In genomic region chr3:11168406-11168805, GRCh38 we compare ENCODE assay signal across 28 cellular contexts. TPM values are rescaled to one million over a fixed set of nuclear protein-coding genes. Genes with fewer than 3 reads are reported as not detected.
DNase-seq lines count a peak whose midpoint lies in the region; ATAC-seq and TF ChIP-seq lines count a peak whose summit lies in the region.
"Had no signal": no experiment of that assay in that cellular context is flagged by ENCODE, and none has a peak within 500 bp of the region (broad histone marks: within the 10 kb centered on the region; RNA-seq: fewer than 3 reads in every experiment).

No MANE protein-coding gene starts in this region.

- H3K79me1 ChIP-seq in mesenchymal stem cell (replicated peaks; ENCODE audit: low read length, poor library complexity, severe bottlenecking), result peaks cover 23% of the 10 kb centered on the region

- H3K9me3 ChIP-seq in SJSA1 (replicated peaks) (no peaks in the 10 kb centered on the region), mesenchymal stem cell (ENCODE audit: control insufficient read depth, low read length) (no peaks in the 10 kb centered on the region), spleen (no peaks in the 10 kb centered on the region)
- H3K9me3 ChIP-seq: A549 had no signal

- intact Hi-C loops in spleen (cut with DNase I; ENCODE audit: low total_unique reads), result no loop called here

- H3K27me3 ChIP-seq in SJSA1 (replicated peaks) (no peaks in the 10 kb centered on the region), mesenchymal stem cell (ENCODE audit: control insufficient read depth in 1 of 2, insufficient read depth in 1 of 2, low read length in 2 of 2) (no peaks in the 10 kb centered on the region), spleen (replicated peaks in 1 of 7) (peaks cover 0 to 4% (median 0%) of the 10 kb centered on the region in 7 donors)

- H3K4me3 ChIP-seq in SJSA1, result no peak overlapping the region
- H3K4me3 ChIP-seq in mesenchymal stem cell (ENCODE audit: insufficient read depth in 1 of 2, low read depth in 1 of 2, low read length in 2 of 2), result no peak overlapping the region
- H3K4me3 ChIP-seq in spleen, result no peak overlapping the region
- H3K4me3 ChIP-seq: A549, K562 had no signal

- H2BK5ac ChIP-seq in mesenchymal stem cell (ENCODE audit: low read depth, low read length, poor library complexity, severe bottlenecking), result no peak overlapping the region

- H3K4me1 Mint-ChIP-seq in HFFc6 (ENCODE audit: low read depth), result peaks cover 45% of the 10 kb centered on the region
- no peaks in the 10 kb centered on the region for H3K4me1 Mint-ChIP-seq in stimulated activated effector memory CD8-positive, alpha-beta T cell treated with anti-CD3 and anti-CD28 coated beads, Interleukin-12 subunit alpha, Interleukin-12 subunit beta, amount 100 ng/mL, for 72 hours
- H3K4me1 Mint-ChIP-seq: CD4-positive, alpha-beta memory T cell had no signal

- no peak overlapping the region for H2AK5ac ChIP-seq in mesenchymal stem cell (ENCODE audit: low read length, severe bottlenecking)

- ATAC-seq in GM21526 (IDR thresholded peaks at IDR 0.05; ENCODE audit: low FRiP score, unreplicated experiment), result no peak
- ATAC-seq in HG03196 (IDR thresholded peaks at IDR 0.05; ENCODE audit: unreplicated experiment), result no peak
- ATAC-seq in stimulated activated effector memory CD8-positive, alpha-beta T cell treated with anti-CD3 and anti-CD28 coated beads, Interleukin-12 subunit alpha, Interleukin-12 subunit beta, amount 100 ng/mL, for 72 hours, result no peak
- ATAC-seq: A549, HCT116, K562 had no signal

- no peak overlapping the region for H3K4me2 ChIP-seq in mesenchymal stem cell (ENCODE audit: low read length, poor library complexity, severe bottlenecking)
- H3K4me2 ChIP-seq: A549 had no signal

- H3K4me1 ChIP-seq in SJSA1 (replicated peaks) (peaks cover 47% of the 10 kb centered on the region), mesenchymal stem cell (ENCODE audit: control insufficient read depth, insufficient read depth, low read depth, low read length) (peaks cover 12% of the 10 kb centered on the region), spleen (no peaks in the 10 kb centered on the region)
- H3K4me1 ChIP-seq: A549 had no signal

- peak overlapping the region in 1 of 2 experiments; percentile 22 for H3K14ac ChIP-seq in mesenchymal stem cell (ENCODE audit: low read length in 2 of 2)

- H4K8ac ChIP-seq in mesenchymal stem cell (ENCODE audit: low read length), result no peak overlapping the region

- WGBS in mesenchymal stem cell, result 96% methylated on average over 13 of the region's 13 CpGs
- 91 to 95% (median 92%) methylated on average over 13 of the region's 13 CpGs for WGBS in spleen, 5 donors

- no peak overlapping the region for H2AFZ ChIP-seq in mesenchymal stem cell (ENCODE audit: low read depth, low read length)

- peak overlapping the region in 1 of 2 experiments; percentile 36 for H3K4ac ChIP-seq in mesenchymal stem cell (ENCODE audit: low read depth in 1 of 2, low read length in 2 of 2)

- H2BK12ac ChIP-seq in mesenchymal stem cell (ENCODE audit: low read length in 2 of 2), result peak overlapping the region; percentile 21 to 71

- H3K36me3 Mint-ChIP-seq in HFFc6 (ENCODE audit: low read depth), result peaks cover 7% of the 10 kb centered on the region; the same call in 1 of the 2 replicates
- no peaks in the 10 kb centered on the region for H3K36me3 Mint-ChIP-seq in stimulated activated effector memory CD8-positive, alpha-beta T cell treated with anti-CD3 and anti-CD28 coated beads, Interleukin-12 subunit alpha, Interleukin-12 subunit beta, amount 100 ng/mL, for 72 hours
- H3K36me3 Mint-ChIP-seq: CD4-positive, alpha-beta memory T cell had no signal

- H3K23ac ChIP-seq in mesenchymal stem cell (ENCODE audit: low read length in 2 of 2), result no peak overlapping the region

- peaks cover 3% of the 10 kb centered on the region; the same call in 1 of the 2 replicates for H3K27me3 Mint-ChIP-seq in HFFc6 (ENCODE audit: insufficient read depth)

- no peaks in the 10 kb centered on the region for H3K9me3 Mint-ChIP-seq in HFFc6
- no peaks in the 10 kb centered on the region for H3K9me3 Mint-ChIP-seq in stimulated activated effector memory CD8-positive, alpha-beta T cell treated with anti-CD3 and anti-CD28 coated beads, Interleukin-12 subunit alpha, Interleukin-12 subunit beta, amount 100 ng/mL, for 72 hours
- H3K9me3 Mint-ChIP-seq: CD4-positive, alpha-beta memory T cell had no signal

- H4K91ac ChIP-seq in mesenchymal stem cell (ENCODE audit: low read length), result peak overlapping the region; percentile 66

- TF ChIP-seq CTCF in HFFc6 (IDR thresholded peaks at IDR 0.05) (no peak), spleen (IDR thresholded peaks at IDR 0.05 in 8 of 11, conservative IDR thresholded peaks at IDR 0.05 in 3 of 11) (no peak)

- no peak for TF ChIP-seq POLR2A in spleen (IDR thresholded peaks at IDR 0.05)

- no peak overlapping the region for H3K9ac ChIP-seq in mesenchymal stem cell (ENCODE audit: low read length)

- peak overlapping the region; percentile 82 for H3K27ac Mint-ChIP-seq in HFFc6
- no peak overlapping the region for H3K27ac Mint-ChIP-seq in stimulated activated effector memory CD8-positive, alpha-beta T cell treated with anti-CD3 and anti-CD28 coated beads, Interleukin-12 subunit alpha, Interleukin-12 subunit beta, amount 100 ng/mL, for 72 hours
- H3K27ac Mint-ChIP-seq: CD4-positive, alpha-beta memory T cell had no signal

- H3K36me3 ChIP-seq in SJSA1 (peaks cover 17% of the 10 kb centered on the region), mesenchymal stem cell (ENCODE audit: control insufficient read depth in 1 of 2, insufficient read depth in 2 of 2, low read depth in 1 of 2, low read length in 2 of 2) (peaks cover 15 to 35% of the 10 kb centered on the region in 2 experiments), spleen (no peaks in the 10 kb centered on the region)

- H2BK120ac ChIP-seq in mesenchymal stem cell (ENCODE audit: low read depth, low read length), result no peak overlapping the region

- no peak overlapping the region for H3K4me3 Mint-ChIP-seq in HFFc6
- no peak overlapping the region for H3K4me3 Mint-ChIP-seq in stimulated activated effector memory CD8-positive, alpha-beta T cell treated with anti-CD3 and anti-CD28 coated beads, Interleukin-12 subunit alpha, Interleukin-12 subunit beta, amount 100 ng/mL, for 72 hours
- H3K4me3 Mint-ChIP-seq: CD4-positive, alpha-beta memory T cell had no signal

- DNase-seq in HFFc6 (no peak), SJSA1 (ENCODE audit: low read depth in 1 of 2, low spot score in 2 of 2) (no peak), mesenchymal stem cell (no peak), spleen (peak; percentile 43), iPS-NIHi7 (ENCODE audit: extremely low spot score) (no peak)
- DNase-seq in stimulated activated effector memory CD8-positive, alpha-beta T cell treated with anti-CD3 and anti-CD28 coated beads, Interleukin-12 subunit alpha, Interleukin-12 subunit beta, amount 100 ng/mL, for 72 hours (ENCODE audit: low spot score in 2 of 2), result no peak
- DNase-seq: C1 segment of cervical spinal cord; CD4-positive, alpha-beta memory T cell; COR-L47; DMS53; Kasumi-1; MV-4-11; NCI-H1105; NCI-H1436 treated with DMSO at 0.1 percent for 48 hours; NCI-H187 treated with DMSO at 0.1 percent for 48 hours; NCI-H2171 treated with DMSO at 0.1 percent for 48 hours; NCI-H345; NCI-H510A treated with DMSO at 0.1 percent for 48 hours; NCI-H748 treated with DMSO at 0.1 percent for 48 hours; Right ventricle myocardium superior had no signal

- H3K27ac ChIP-seq in SJSA1, result peak overlapping the region; percentile 82
- H3K27ac ChIP-seq in mesenchymal stem cell (ENCODE audit: low read length, poor library complexity, severe bottlenecking), result no peak overlapping the region
- no peak overlapping the region for H3K27ac ChIP-seq in spleen
- H3K27ac ChIP-seq: A549 had no signal

- H3K18ac ChIP-seq in mesenchymal stem cell (ENCODE audit: low read depth in 1 of 2, low read length in 2 of 2), result peak overlapping the region; percentile 3 to 9

- peak overlapping the region; percentile 1 for H2BK15ac ChIP-seq in mesenchymal stem cell (ENCODE audit: low read depth, poor library complexity, severe bottlenecking)

RNA-seq across cellular contexts. Expression of gene HRH1, which starts 14.1 kb away (rescaled TPM):
- total RNA-seq in HFFc6 (2021; fragmentation: NEBNext Ultra II Directional; extraction: Animal tissue kit (Norgen Biotek cat#: 25700)), result 1 to 10 TPM; 4.9 to 8.4 (median 6.4) TPM
- total RNA-seq in SJSA1 (2014; rRNA removed; shearing (Covaris generic)), result 15.9 and 21.9 TPM in 2 replicates
- polyA plus RNA-seq in mesenchymal stem cell (2013, experiment 1 of 2), result 2.7 TPM
- polyA plus RNA-seq in mesenchymal stem cell (2013, experiment 2 of 2), result 2.5 TPM
- total RNA-seq in spleen, result 1 to 10 TPM in 6 of 7 donors, under 1 TPM in 1; 0.92 to 4.4 (median 2.4) TPM
- polyA plus RNA-seq in spleen, result under 1 TPM; 0.15 to 0.42 (median 0.29) TPM
- total RNA-seq: G401, HepG2, SK-MEL-5 had no signal
- polyA plus RNA-seq: HepG2 had no signal
